ENCODE assay signal across 34 cellular contexts in the genomic region with DNA sequence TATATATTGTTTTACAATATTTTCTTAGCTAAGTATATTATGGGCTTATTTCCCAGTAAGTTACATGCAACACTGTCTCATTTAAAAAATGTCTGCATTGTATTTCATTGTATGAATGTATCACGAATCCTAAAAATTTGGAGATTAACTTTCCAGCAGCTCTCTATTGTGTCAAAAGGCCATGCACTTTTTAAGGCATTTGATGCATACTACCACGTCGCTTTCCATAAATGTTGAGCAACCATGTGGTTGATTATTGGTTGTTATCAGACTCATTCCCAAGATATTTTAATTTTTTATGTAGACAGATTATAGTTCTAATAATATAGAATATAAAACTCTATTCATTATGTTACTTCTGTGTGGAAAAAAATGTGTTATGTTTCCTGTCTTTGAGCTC.
"Had no signal": no experiment of that assay in that cellular context is flagged by ENCODE, and none has a peak within 500 bp of the region (broad histone marks: within the 10 kb centered on the region; RNA-seq: fewer than 3 reads in every experiment).

No MANE protein-coding gene starts in this region.

- H3K9me3 ChIP-seq: MG63 had no signal

- H3K36me3 ChIP-seq: MG63 had no signal

- H3K4me3 ChIP-seq: MG63 had no signal

- DNase-seq: Karpas-422, Kasumi-1, MG63, MM.1S, MV-4-11, NCI-H1048, NCI-H1092, NCI-H1092 treated with DMSO at 0.1 percent for 48 hours, NCI-H1105, NCI-H1105 treated with DMSO at 0.1 percent for 48 hours, NCI-H1417, NCI-H1417 treated with DMSO at 0.1 percent for 48 hours, NCI-H1436, NCI-H1436 treated with DMSO at 0.1 percent for 48 hours, NCI-H146, NCI-H1694, NCI-H1694 treated with DMSO at 0.1 percent for 48 hours, NCI-H187, NCI-H187 treated with DMSO at 0.1 percent for 48 hours, NCI-H1930, NCI-H2029, NCI-H2029 treated with DMSO at 0.1 percent for 48 hours, NCI-H2081, NCI-H2081 treated with DMSO at 0.1 percent for 48 hours, NCI-H2107, NCI-H2171, NCI-H2171 treated with DMSO at 0.1 percent for 48 hours, NCI-H2227 treated with DMSO at 0.1 percent for 48 hours, NCI-H226, NCI-H345, NCI-H446, NCI-H446 treated with DMSO at 0.1 percent for 48 hours, NCI-H510A, NCI-H510A treated with DMSO at 0.1 percent for 48 hours had no signal
